In genomic region chr16:22663389-22664064, GRCh38 we compare ENCODE assay signal across 14 cellular contexts.
DNase-seq lines count a peak whose midpoint lies in the region; TF ChIP-seq lines count a peak whose summit lies in the region.
"Had no signal": no experiment of that assay in that cellular context is flagged by ENCODE, and none has a peak within 500 bp of the region (broad histone marks: within the 10 kb centered on the region; RNA-seq: fewer than 3 reads in every experiment).

No MANE protein-coding gene starts in this region.

- no peak for TF ChIP-seq CTCF in H9 (conservative IDR thresholded peaks at IDR 0.05)

- H2BK12ac ChIP-seq in H9 (ENCODE audit: insufficient read length, low read depth, low read length) = no peak overlapping the region

- no peaks in the 10 kb centered on the region for H3K9me3 Mint-ChIP-seq in H9
- H3K9me3 Mint-ChIP-seq in activated T-cell treated with anti-CD3 and anti-CD28 coated beads, Interleukin-2, amount 50 U/mL, for 24 hours = no peaks in the 10 kb centered on the region
- H3K9me3 Mint-ChIP-seq: CD4-positive, alpha-beta T cell had no signal

- H3K56ac ChIP-seq in H9 (ENCODE audit: insufficient read length, low read depth, low read length) = no peak overlapping the region

- H3K4me1 ChIP-seq in H9 (ENCODE audit: insufficient read depth, low read length) = no peaks in the 10 kb centered on the region
- H3K4me1 ChIP-seq in rectal smooth muscle tissue (ENCODE audit: control insufficient read depth, insufficient read depth, low read length) = peaks cover 6% of the 10 kb centered on the region

- no peak overlapping the region for H2BK20ac ChIP-seq in H9 (ENCODE audit: low read depth, low read length, poor library complexity, severe bottlenecking)

- no peaks in the 10 kb centered on the region for H3K4me1 Mint-ChIP-seq in H9
- no peaks in the 10 kb centered on the region for H3K4me1 Mint-ChIP-seq in activated T-cell treated with anti-CD3 and anti-CD28 coated beads, Interleukin-2, amount 50 U/mL, for 24 hours (ENCODE audit: low read depth)
- H3K4me1 Mint-ChIP-seq: B cell had no signal

- H3K4ac ChIP-seq in H9 (ENCODE audit: low read depth, low read length) = no peak overlapping the region

- no peaks in the 10 kb centered on the region for H3K79me2 ChIP-seq in H9 (ENCODE audit: insufficient read depth, low read length)

- no peak overlapping the region for H2BK5ac ChIP-seq in H9 (ENCODE audit: insufficient read length, low read length)

- no peaks in the 10 kb centered on the region for H3K9me3 ChIP-seq in H9 (ENCODE audit: control insufficient read depth, low read depth, low read length)

- H3T11ph ChIP-seq in H9 (ENCODE audit: low read length) = no peak overlapping the region

- no peaks in the 10 kb centered on the region for H3K27me3 Mint-ChIP-seq in H9 (ENCODE audit: low read depth)
- H3K27me3 Mint-ChIP-seq in activated T-cell treated with anti-CD3 and anti-CD28 coated beads, Interleukin-2, amount 50 U/mL, for 24 hours = peaks cover 5% of the 10 kb centered on the region

- no peaks in the 10 kb centered on the region for H3K27me3 ChIP-seq in H9 (ENCODE audit: insufficient read depth, low read length)
- H3K27me3 ChIP-seq in rectal smooth muscle tissue (ENCODE audit: control insufficient read depth, insufficient read depth, low read length) = no peaks in the 10 kb centered on the region

- H2AFZ ChIP-seq in H9 (ENCODE audit: low read length) = no peak overlapping the region

- H3K23ac ChIP-seq in H9 (ENCODE audit: insufficient read length, low read depth, low read length) = no peak overlapping the region

- H3K4me3 ChIP-seq in rectal smooth muscle tissue (ENCODE audit: low read length) = no peak overlapping the region

- no peak overlapping the region for H3K14ac ChIP-seq in H9 (ENCODE audit: insufficient read depth, low read length)

- no peak overlapping the region for H4K91ac ChIP-seq in H9 (ENCODE audit: insufficient read length, low read depth, low read length)

- no peak overlapping the region for H2BK15ac ChIP-seq in H9 (ENCODE audit: low read depth, low read length)

- WGBS in H9 (ENCODE audit: extremely low coverage, insufficient read length, low lambda C conversion rate) = 100% methylated on average over 1 of the region's 6 CpGs

- H3K4me3 Mint-ChIP-seq in H9 = no peak overlapping the region
- H3K4me3 Mint-ChIP-seq in activated T-cell treated with anti-CD3 and anti-CD28 coated beads, Interleukin-2, amount 50 U/mL, for 24 hours = no peak overlapping the region
- H3K4me3 Mint-ChIP-seq: B cell; CD4-positive, alpha-beta T cell had no signal

- H3K23me2 ChIP-seq in H9 (ENCODE audit: insufficient read length, low read depth, low read length, poor library complexity, severe bottlenecking) = no peaks in the 10 kb centered on the region

- H3K27ac ChIP-seq in H9 (ENCODE audit: insufficient read length, low read depth, low read length) (no peak overlapping the region), rectal smooth muscle tissue (ENCODE audit: low read depth, low read length) (peak overlapping the region; percentile 65)

- H3K79me1 ChIP-seq in H9 (ENCODE audit: insufficient read depth, low read depth, low read length, poor library complexity, severe bottlenecking) = no peaks in the 10 kb centered on the region

- H3K36me3 ChIP-seq in rectal smooth muscle tissue (ENCODE audit: control insufficient read depth, insufficient read depth, low read length) = no peaks in the 10 kb centered on the region

- H4K8ac ChIP-seq in H9 (replicated peaks; ENCODE audit: insufficient read length, low read depth, low read length) = no peak overlapping the region

- no peaks in the 10 kb centered on the region for H3K36me3 Mint-ChIP-seq in H9 (ENCODE audit: insufficient read depth in 1 of 3, low read depth in 3 of 3)
- no peaks in the 10 kb centered on the region for H3K36me3 Mint-ChIP-seq in activated T-cell treated with anti-CD3 and anti-CD28 coated beads, Interleukin-2, amount 50 U/mL, for 24 hours (ENCODE audit: low read depth)

- H4K5ac ChIP-seq in H9 (ENCODE audit: insufficient read length, low read depth, low read length) = no peak overlapping the region

- H2BK120ac ChIP-seq in H9 (ENCODE audit: low read depth, low read length, poor library complexity, severe bottlenecking) = no peak overlapping the region

- H3K27ac Mint-ChIP-seq in H9 = no peak overlapping the region
- no peak overlapping the region for H3K27ac Mint-ChIP-seq in activated T-cell treated with anti-CD3 and anti-CD28 coated beads, Interleukin-2, amount 50 U/mL, for 24 hours
- H3K27ac Mint-ChIP-seq: B cell; CD4-positive, alpha-beta T cell had no signal

- no peak overlapping the region for H3K18ac ChIP-seq in H9 (ENCODE audit: insufficient read length, low read depth, low read length)

- H3K9ac ChIP-seq in H9 (ENCODE audit: extremely low read depth, insufficient read length, low read length) = no peak overlapping the region
- H3K9ac ChIP-seq in rectal smooth muscle tissue (ENCODE audit: low read length) = no peak overlapping the region

- peak; percentile 33 for DNase-seq in activated effector memory CD4-positive, alpha-beta T cell treated with anti-CD3 and anti-CD28 coated beads, Interleukin-2, amount 50 U/mL, for 16 hours
- no peak for DNase-seq in activated effector memory CD4-positive, alpha-beta T cell treated with Interleukin-2 at 50 U/mL for 16 hours
- DNase-seq in H9 (peak; percentile 15), iPS-NIHi7 (ENCODE audit: extremely low spot score) (peak; percentile 9), DMS79 treated with DMSO at 0.1 percent for 48 hours (lab: John Stamatoyannopoulos, UW) (no peak)
- DNase-seq in activated CD4-positive, alpha-beta T cell treated with anti-CD3 and anti-CD28 coated beads, Interleukin-2, amount 50 U/mL, for 4 hours = no peak
- no peak for DNase-seq in activated T-cell treated with anti-CD3 and anti-CD28 coated beads, Interleukin-2, amount 50 U/mL, for 24 hours
- DNase-seq: C1 segment of cervical spinal cord; Calu3; CD4-positive, alpha-beta T cell; EL; H7 had no signal

- H3K4me2 ChIP-seq in H9 (ENCODE audit: insufficient read depth, insufficient read length, low read length) = no peak overlapping the region

- H4K20me1 ChIP-seq in H9 (ENCODE audit: control insufficient read depth, insufficient read depth, insufficient read length) = no peaks in the 10 kb centered on the region

- no peak overlapping the region for H2AK5ac ChIP-seq in H9 (ENCODE audit: insufficient read length, low read length)

Comparison
In these comparisons a context has a peak if more than half of its experiments do, and no peak if none do; other contexts are left out.
1. DNase-seq: peak in activated effector memory CD4-positive, alpha-beta T cell treated with anti-CD3 and anti-CD28 coated beads, Interleukin-2, amount 50 U/mL, for 16 hours (single experiment), H9 (single experiment) and iPS-NIHi7 (single experiment); none in activated effector memory CD4-positive, alpha-beta T cell treated with Interleukin-2 at 50 U/mL for 16 hours (single experiment), activated CD4-positive, alpha-beta T cell treated with anti-CD3 and anti-CD28 coated beads, Interleukin-2, amount 50 U/mL, for 4 hours (0 of 2), DMS79 treated with DMSO at 0.1 percent for 48 hours (single experiment) and activated T-cell treated with anti-CD3 and anti-CD28 coated beads, Interleukin-2, amount 50 U/mL, for 24 hours (single experiment).